In the genomic region with DNA sequence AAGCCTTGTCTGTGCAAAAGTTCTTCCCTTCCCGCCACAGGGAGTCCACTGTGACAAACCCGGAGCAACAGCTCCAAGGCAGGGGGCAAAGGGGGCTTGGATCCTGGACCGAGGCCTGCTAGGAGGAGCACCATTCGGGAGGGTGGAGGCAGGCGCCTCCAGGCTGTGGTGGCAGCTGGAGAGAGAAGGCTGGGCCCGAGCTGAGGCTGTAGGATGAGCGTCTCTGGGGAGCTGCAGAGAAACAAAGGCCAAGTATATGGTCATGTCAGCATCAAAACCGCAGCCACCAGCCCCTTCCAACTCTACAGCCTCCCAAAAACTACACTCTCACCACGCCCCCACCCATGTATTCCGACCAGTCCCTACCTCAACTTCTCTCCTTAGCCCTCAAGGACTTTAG, we compare ENCODE assay signal across 8 cellular contexts. TPM values are rescaled to one million over a fixed set of nuclear protein-coding genes. Genes with fewer than 3 reads are reported as not detected.
A peak's percentile ranks its signal among the peaks of the same experiment; 100 is the strongest.
DNase-seq lines count a peak whose midpoint lies in the region; ATAC-seq, FAIRE-seq and TF ChIP-seq lines count a peak whose summit lies in the region.

No MANE protein-coding gene starts in this region.

- BruUV-seq in K562 (replicated peaks; lab: Mats Ljungman, UMichigan), result TSS peak; percentile 67

- H3K36me3 ChIP-seq in K562 (ENCODE audit: control insufficient read depth, insufficient read depth, low read length) (peaks cover 46% of the 10 kb centered on the region; the same call in 2 of the 3 replicates), lower lobe of right lung (peaks cover 33% of the 10 kb centered on the region), transverse colon (peaks cover 0 to 5% (median 0%) of the 10 kb centered on the region in 4 donors)

- no peak for FAIRE-seq in K562 (lab: Jason Lieb, UNC)

- H3K9me3 ChIP-seq in K562 (replicated peaks; ENCODE audit: control insufficient read depth, insufficient read depth, low read depth, low read length) (no peaks in the 10 kb centered on the region), lower lobe of right lung (no peaks in the 10 kb centered on the region), transverse colon (no peaks in the 10 kb centered on the region)

- H3K27ac ChIP-seq in K562 (ENCODE audit: extremely low read depth, low read depth, low read length) (peak overlapping the region; percentile 99), lower lobe of right lung (peak overlapping the region; percentile 98), transverse colon (peak overlapping the region; percentile 91 to 99 (median 95))

- in situ Hi-C loops in K562 (cut with MboI) (no loop called here), transverse colon (cut with MboI; ENCODE audit: low pct_ligation_motif_present in 1 of 4, low pct_unique_long_range_greater_than_20kb in 1 of 4, low sequenced_read_pairs in 3 of 4) (no loop called here)

- H3K4me2 ChIP-seq in K562 (ENCODE audit: insufficient read depth, low read length), result peak overlapping the region; percentile 100

- ATAC-seq in K562, result no peak
- ATAC-seq in lower lobe of right lung, result no peak

- TF ChIP-seq POLR2A in K562 (conservative IDR thresholded peaks at IDR 0.05) (no peak), transverse colon (IDR thresholded peaks at IDR 0.05) (no peak)

- H3K27me3 ChIP-seq in K562 (ENCODE audit: control insufficient read depth in 2 of 2, insufficient read depth in 2 of 2, low read length in 2 of 2) (no peaks in the 10 kb centered on the region), lower lobe of right lung (ENCODE audit: low read depth) (no peaks in the 10 kb centered on the region), transverse colon (no peaks in the 10 kb centered on the region)

- TF ChIP-seq CTCF in K562 (IDR thresholded peaks at IDR 0.05 in 2 of 3, conservative IDR thresholded peaks at IDR 0.05 in 1 of 3; ENCODE audit: insufficient read depth in 2 of 3, low read depth in 1 of 3, low read length in 3 of 3), result no peak
- TF ChIP-seq CTCF in lower lobe of right lung (IDR thresholded peaks at IDR 0.05), result no peak
- TF ChIP-seq CTCF in transverse colon (IDR thresholded peaks at IDR 0.05), result no peak

- H2AFZ ChIP-seq in K562 (ENCODE audit: low read depth, low read length), result peak overlapping the region; percentile 99

- H3K4me3 ChIP-seq in K562 (peak overlapping the region; percentile 90), lower lobe of right lung (peak overlapping the region; percentile 72), transverse colon (peak overlapping the region; percentile 67 to 96 (median 78))

- WGBS in K562 (ENCODE audit: insufficient coverage, low coverage, missing lambda C conversion rate), result 16% methylated on average over 10 of the region's 10 CpGs
- 0 to 26% methylated on average over 3 to 10 of the region's 10 CpGs for WGBS in transverse colon (ENCODE audit: low coverage in 1 of 2), 2 donors

- no peaks in the 10 kb centered on the region for H3K9me1 ChIP-seq in K562 (ENCODE audit: control insufficient read depth, insufficient read depth, low read length)

- H3K4me1 ChIP-seq in K562 (replicated peaks in 1 of 2; ENCODE audit: control insufficient read depth in 2 of 2, insufficient read depth in 2 of 2, low read length in 2 of 2) (peaks cover 27 to 47% of the 10 kb centered on the region in 2 experiments), lower lobe of right lung (peaks cover 52% of the 10 kb centered on the region), transverse colon (peaks cover 38 to 52% (median 43%) of the 10 kb centered on the region in 4 donors)

- intact Hi-C loops in K562 (cut with micrococcal nuclease) (loop anchor here (5.0 kb wide), 1 partner anchor 968 kb away; the partner anchor contains the start of gene TRIM58), lower lobe of right lung (cut with DNase I) (no loop called here), transverse colon (cut with DNase I; ENCODE audit: low total_unique reads) (no loop called here)

- no peaks in the 10 kb centered on the region; the same call in 1 of the 2 replicates for H4K20me1 ChIP-seq in K562 (replicated peaks; ENCODE audit: control insufficient read depth, insufficient read depth, low read length)

- TF ChIP-seq RAD21 in K562 (CRISPR knock-in tag; conservative IDR thresholded peaks at IDR 0.05 in 1 of 2, IDR thresholded peaks at IDR 0.05 in 1 of 2), result no peak

- POLR2A ChIA-PET in K562 (lab: Yijun Ruan, JAX), result interaction anchor here (0.6 to 6.8 kb wide), 9 partner anchors 8 to 33 kb away, joined by 3 to 78 read pairs (median 4); partner anchors contain the start of genes ZNF672 and ZNF692

- peak; percentile 60 for DNase-seq in activated effector memory CD4-positive, alpha-beta T cell treated with anti-CD3 and anti-CD28 coated beads, Interleukin-2, amount 50 U/mL, for 16 hours
- no peak for DNase-seq in activated effector memory CD4-positive, alpha-beta T cell treated with Interleukin-2 at 50 U/mL for 16 hours
- peak in 1 of 4 experiments; percentile 37 for DNase-seq in K562 (ENCODE audit: extremely low read depth in 1 of 4, low spot score in 3 of 4)
- no peak for DNase-seq in lower lobe of right lung
- no peak for DNase-seq in transverse colon
- DNase-seq in SKM-1 (lab: John Stamatoyannopoulos, UW; ENCODE audit: unreplicated experiment), result no peak
- no peak for DNase-seq in cerebellar nuclear complex (lab: John Stamatoyannopoulos, UW)
- DNase-seq in SHP77 (lab: John Stamatoyannopoulos, UW), result no peak

- CTCF ChIA-PET in K562 (lab: Yijun Ruan, JAX; ENCODE audit: low intra/inter-chr PET ratio), result interaction anchor here (1.5 kb wide), 1 partner anchor 81 kb away, joined by 3 read pairs; no protein-coding TSS in a partner anchor

- peak overlapping the region; percentile 99 to 100 for H3K9ac ChIP-seq in K562 (ENCODE audit: insufficient read depth in 1 of 2, low read depth in 2 of 2, low read length in 2 of 2)

- H3K79me2 ChIP-seq in K562 (ENCODE audit: control insufficient read depth, insufficient read depth, low read length), result peaks cover 46% of the 10 kb centered on the region

- TF ChIP-seq EP300 in K562 (IDR thresholded peaks at IDR 0.05; ENCODE audit: low read length) (no peak), transverse colon (IDR thresholded peaks at IDR 0.05; ENCODE audit: low read depth) (no peak)

RNA-seq across cellular contexts. Expression of gene SH3BP5L, which starts 0.6 kb away (rescaled TPM):
- total RNA-seq in K562 (2011; cell fraction: chromatin; rRNA removed; ENCODE audit: low replicate concordance), result 51.2 and 69.6 TPM in 2 replicates
- total RNA-seq in K562 (2011; cell fraction: nucleolus; rRNA removed), result 41.5 and 45.0 TPM in 2 replicates
- total RNA-seq in K562 (2011; cell fraction: nucleoplasm; rRNA removed), result 64.2 and 69.8 TPM in 2 replicates
- total RNA-seq in K562 (2014; rRNA removed) (22.0 and 22.5 TPM in 2 replicates), K562 (2014; rRNA removed; fragmentation: Illumina TruSeq; extraction: Trizol) (9.3 and 10.3 TPM in 2 replicates), K562 (2015; rRNA removed; fragmentation: Illumina TruSeq; extraction: Trizol) (15.4 and 15.8 TPM in 2 replicates), K562 (2021) (21.2 and 26.5 TPM in 2 replicates), lower lobe of right lung (25.0 TPM), transverse colon (10 to 100 TPM; 28.1 to 36.2 (median 31.4) TPM)
- polyA plus RNA-seq in K562 (2011; rRNA removed) (16.1 and 20.2 TPM in 2 replicates), K562 (2014; fragmentation: Illumina TruSeq; extraction: Trizol) (15.7 and 20.2 TPM in 2 replicates), K562 (2014; fragmentation: Nextera tagmentation; extraction: Ambion mirVana) (1 to 10 TPM; 1.9 to 2.7 TPM), K562 (2014; rRNA removed) (18.8 and 20.7 TPM in 2 replicates)
- 23.0 and 29.3 TPM in 2 replicates for polyA plus RNA-seq in K562 (2011; cell fraction: cytosol; rRNA removed)
- 59.0 and 59.2 TPM in 2 replicates for polyA plus RNA-seq in K562 (2011; cell fraction: nucleus; rRNA removed)
- 15.5 and 18.3 TPM in 2 replicates for polyA plus RNA-seq in K562 (2012)
- 17.2 and 18.0 TPM in 2 replicates for polyA minus RNA-seq in K562 (2011; rRNA and poly(A)+ RNA removed)
- 9.8 and 10.9 TPM in 2 replicates for polyA minus RNA-seq in K562 (2011; cell fraction: cytosol; rRNA and poly(A)+ RNA removed)
- polyA minus RNA-seq in K562 (2011; cell fraction: nucleus; rRNA and poly(A)+ RNA removed), result 22.5 and 28.8 TPM in 2 replicates

RNA-seq across cellular contexts. Expression of gene ZNF672, which starts 12.9 kb away (rescaled TPM):
- total RNA-seq in K562 (2011; cell fraction: chromatin; rRNA removed; ENCODE audit: low replicate concordance), result 34.4 and 79.5 TPM in 2 replicates
- total RNA-seq in K562 (2011; cell fraction: nucleolus; rRNA removed), result 65.9 and 72.4 TPM in 2 replicates
- total RNA-seq in K562 (2011; cell fraction: nucleoplasm; rRNA removed), result 48.4 and 53.1 TPM in 2 replicates
- total RNA-seq in K562 (2014; rRNA removed) (40.0 and 54.3 TPM in 2 replicates), K562 (2014; rRNA removed; fragmentation: Illumina TruSeq; extraction: Trizol) (11.9 and 12.3 TPM in 2 replicates), K562 (2015; rRNA removed; fragmentation: Illumina TruSeq; extraction: Trizol) (18.7 and 18.9 TPM in 2 replicates), K562 (2021) (57.9 and 61.2 TPM in 2 replicates), lower lobe of right lung (39.8 TPM), transverse colon (10 to 100 TPM; 34.8 to 53.1 (median 44.7) TPM)
- polyA plus RNA-seq in K562 (2011; rRNA removed) (50.6 and 51.5 TPM in 2 replicates), K562 (2014; fragmentation: Illumina TruSeq; extraction: Trizol) (20.3 and 24.1 TPM in 2 replicates), K562 (2014; fragmentation: Nextera tagmentation; extraction: Ambion mirVana) (1 to 10 TPM; 1.9 to 3.1 TPM), K562 (2014; rRNA removed) (39.9 and 40.8 TPM in 2 replicates)
- 71.7 and 126 TPM in 2 replicates for polyA plus RNA-seq in K562 (2011; cell fraction: cytosol; rRNA removed)
- 54.1 and 88.1 TPM in 2 replicates for polyA plus RNA-seq in K562 (2011; cell fraction: nucleus; rRNA removed)
- polyA plus RNA-seq in K562 (2012), result 32.4 and 38.9 TPM in 2 replicates
- polyA minus RNA-seq in K562 (2011; rRNA and poly(A)+ RNA removed), result 34.0 and 51.2 TPM in 2 replicates
- polyA minus RNA-seq in K562 (2011; cell fraction: cytosol; rRNA and poly(A)+ RNA removed), result 40.2 and 43.1 TPM in 2 replicates
- 39.4 and 43.4 TPM in 2 replicates for polyA minus RNA-seq in K562 (2011; cell fraction: nucleus; rRNA and poly(A)+ RNA removed)

RNA-seq across cellular contexts. Expression of gene ZNF692, which starts 33.7 kb away (rescaled TPM):
- 236 and 421 TPM in 2 replicates for total RNA-seq in K562 (2011; cell fraction: chromatin; rRNA removed; ENCODE audit: low replicate concordance)
- total RNA-seq in K562 (2011; cell fraction: nucleolus; rRNA removed), result 304 and 320 TPM in 2 replicates
- total RNA-seq in K562 (2011; cell fraction: nucleoplasm; rRNA removed), result 263 and 277 TPM in 2 replicates
- total RNA-seq in K562 (2014; rRNA removed) (55.9 and 63.3 TPM in 2 replicates), K562 (2014; rRNA removed; fragmentation: Illumina TruSeq; extraction: Trizol) (20.5 and 27.3 TPM in 2 replicates), K562 (2015; rRNA removed; fragmentation: Illumina TruSeq; extraction: Trizol) (40.1 and 43.3 TPM in 2 replicates), K562 (2021) (62.9 and 73.7 TPM in 2 replicates), lower lobe of right lung (41.9 TPM), transverse colon (100 to 1,000 TPM in 1 of 4 donors, 10 to 100 TPM in 3; 41.8 to 100 (median 64.6) TPM)
- polyA plus RNA-seq in K562 (2011; rRNA removed) (84.9 and 129 TPM in 2 replicates), K562 (2014; fragmentation: Illumina TruSeq; extraction: Trizol) (59.9 and 69.6 TPM in 2 replicates), K562 (2014; fragmentation: Nextera tagmentation; extraction: Ambion mirVana) (10 to 100 TPM in 1 of 2 experiments, 1 to 10 TPM in 1; 8.4 to 10.5 TPM), K562 (2014; rRNA removed) (141 and 143 TPM in 2 replicates)
- polyA plus RNA-seq in K562 (2011; cell fraction: cytosol; rRNA removed), result 100 and 109 TPM in 2 replicates
- polyA plus RNA-seq in K562 (2011; cell fraction: nucleus; rRNA removed), result 1,169 and 1,324 TPM in 2 replicates
- polyA plus RNA-seq in K562 (2012), result 58.7 and 101 TPM in 2 replicates
- 26.6 and 29.0 TPM in 2 replicates for polyA minus RNA-seq in K562 (2011; rRNA and poly(A)+ RNA removed)
- 9.8 and 20.9 TPM in 2 replicates for polyA minus RNA-seq in K562 (2011; cell fraction: cytosol; rRNA and poly(A)+ RNA removed)
- 114 and 127 TPM in 2 replicates for polyA minus RNA-seq in K562 (2011; cell fraction: nucleus; rRNA and poly(A)+ RNA removed)
